In the genomic region with DNA sequence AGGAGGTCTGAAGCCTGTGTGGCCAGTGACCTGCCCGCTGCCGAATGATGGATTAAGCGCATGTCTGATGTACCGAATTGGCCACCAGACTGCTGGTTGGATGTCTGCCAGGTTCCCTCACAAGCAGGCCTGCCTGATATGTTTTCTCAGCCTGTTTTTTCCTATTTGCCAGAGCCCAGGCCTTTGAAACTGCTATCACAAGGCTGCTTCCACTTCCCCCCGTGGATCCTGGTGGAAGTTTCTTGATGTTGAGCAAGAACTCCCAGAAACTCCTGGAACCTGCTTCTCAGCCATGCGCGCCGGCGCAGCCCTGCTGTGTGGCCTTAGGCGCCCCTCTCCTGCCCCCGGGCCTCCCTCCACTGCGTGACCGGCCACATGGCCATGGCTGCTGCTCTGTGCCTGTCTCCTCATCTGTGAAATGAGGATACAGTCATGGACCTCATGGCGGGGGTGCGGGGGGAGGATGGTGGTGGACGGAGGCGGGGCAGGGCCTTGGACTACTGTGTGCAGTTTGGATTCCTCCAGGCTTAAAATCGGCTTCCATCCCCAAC, we compare ENCODE assay signal across 1 cellular context.
TF ChIP-seq lines count a peak whose summit lies in the region.

No MANE protein-coding gene starts in this region.

TF ChIP-seq in H1, 55 proteins besides CTCF, POLR2A, EP300 and RAD21:
- TF ChIP-seq SAP30 (IDR thresholded peaks at IDR 0.05; ENCODE audit: insufficient read depth, insufficient replicate concordance, low read length) (no peak), BCL11A (IDR thresholded peaks at IDR 0.05; ENCODE audit: low read depth in 2 of 2, low read length in 2 of 2) (no peak), TCF12 (IDR thresholded peaks at IDR 0.05; ENCODE audit: low read depth, low read length) (no peak)
